ENCODE assay signal across 15 cellular contexts in the genomic region with DNA sequence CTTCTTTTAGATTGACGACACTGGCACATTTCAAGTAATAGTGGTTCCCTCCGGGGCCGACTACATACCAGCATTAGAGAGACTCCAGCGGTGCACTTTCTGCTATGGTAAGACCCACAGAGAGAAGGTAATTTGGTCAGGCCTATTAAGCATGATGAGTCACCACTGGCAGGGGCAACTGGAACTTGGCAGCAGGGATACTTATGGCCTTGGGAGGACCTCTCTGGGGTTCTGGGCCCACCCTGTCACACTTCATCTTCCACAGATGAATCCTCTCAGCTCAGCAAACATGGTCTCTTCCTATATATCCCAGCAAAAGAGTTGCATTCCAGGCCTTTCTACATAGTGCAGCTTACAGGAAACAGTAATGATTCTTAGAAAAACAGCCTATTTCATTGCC.
DNase-seq lines count a peak whose midpoint lies in the region; ATAC-seq, FAIRE-seq and TF ChIP-seq lines count a peak whose summit lies in the region.
"Had no signal": no experiment of that assay in that cellular context is flagged by ENCODE, and none has a peak within 500 bp of the region (broad histone marks: within the 10 kb centered on the region; RNA-seq: fewer than 3 reads in every experiment).

No MANE protein-coding gene starts in this region.

- H3K4me1 Mint-ChIP-seq in activated T-helper 2 cell treated with anti-CD3 and anti-CD28 coated beads, Interferon-gamma antibody, Interleukin-2, Interleukin-4, amounts not matched to agents 10 μg/mL and 5 μg/mL and 100 μg/mL, durations not matched to agents 14 hours and 24 hours and 36 hours (ENCODE audit: low read depth): no peaks in the 10 kb centered on the region
- H3K4me1 Mint-ChIP-seq: memory B cell had no signal

- CTCF ChIA-PET in GM10248 (lab: Yijun Ruan, JAX): interaction anchor here (1.2 to 1.8 kb wide), 2 partner anchors 10 to 12 kb away, joined by 3 to 4 read pairs; no protein-coding TSS in a partner anchor

- peaks cover 4% of the 10 kb centered on the region for H3K36me3 Mint-ChIP-seq in activated T-helper 2 cell treated with anti-CD3 and anti-CD28 coated beads, Interferon-gamma antibody, Interleukin-2, Interleukin-4, amounts not matched to agents 10 μg/mL and 5 μg/mL and 100 μg/mL, durations not matched to agents 14 hours and 24 hours and 36 hours (ENCODE audit: low read depth)
- H3K36me3 Mint-ChIP-seq in activated naive CD4-positive, alpha-beta T cell treated with anti-CD3 and anti-CD28 coated beads, Interleukin-2, amount 50 U/mL, for 72 hours: no peaks in the 10 kb centered on the region

- H3K27ac Mint-ChIP-seq in activated T-helper 2 cell treated with anti-CD3 and anti-CD28 coated beads, Interferon-gamma antibody, Interleukin-2, Interleukin-4, amounts not matched to agents 10 μg/mL and 5 μg/mL and 100 μg/mL, durations not matched to agents 14 hours and 24 hours and 36 hours: no peak overlapping the region
- H3K27ac Mint-ChIP-seq in activated naive CD4-positive, alpha-beta T cell treated with anti-CD3 and anti-CD28 coated beads, Interleukin-2, amount 50 U/mL, for 72 hours: no peak overlapping the region
- H3K27ac Mint-ChIP-seq: CD4-positive, CD25-positive, alpha-beta regulatory T cell; memory B cell had no signal

- H3K36me3 ChIP-seq in bronchial epithelial cell (ENCODE audit: control insufficient read depth, insufficient read depth, low read length): no peaks in the 10 kb centered on the region
- H3K36me3 ChIP-seq: HAP-1 had no signal

- H3K4me3 ChIP-seq in AG09309 (ENCODE audit: control insufficient read depth, low read depth, low read length) (no peak overlapping the region), bronchial epithelial cell (ENCODE audit: low read depth, low read length) (no peak overlapping the region)
- H3K4me3 ChIP-seq: HAP-1, right lobe of liver had no signal

- intact Hi-C loops in activated T-helper 2 cell treated with anti-CD3 and anti-CD28 coated beads, Interferon-gamma antibody, Interleukin-2, Interleukin-4, amounts not matched to agents 10 μg/mL and 5 μg/mL and 100 μg/mL, durations not matched to agents 14 hours and 24 hours and 36 hours (cut with micrococcal nuclease): no loop called here

- H3K9me3 Mint-ChIP-seq in activated T-helper 2 cell treated with anti-CD3 and anti-CD28 coated beads, Interferon-gamma antibody, Interleukin-2, Interleukin-4, amounts not matched to agents 10 μg/mL and 5 μg/mL and 100 μg/mL, durations not matched to agents 14 hours and 24 hours and 36 hours: no peaks in the 10 kb centered on the region
- no peaks in the 10 kb centered on the region for H3K9me3 Mint-ChIP-seq in activated naive CD4-positive, alpha-beta T cell treated with anti-CD3 and anti-CD28 coated beads, Interleukin-2, amount 50 U/mL, for 72 hours
- H3K9me3 Mint-ChIP-seq: memory B cell had no signal

- FAIRE-seq in bronchial epithelial cell (lab: Jason Lieb, UNC): no peak

- H3K27me3 Mint-ChIP-seq in activated T-helper 2 cell treated with anti-CD3 and anti-CD28 coated beads, Interferon-gamma antibody, Interleukin-2, Interleukin-4, amounts not matched to agents 10 μg/mL and 5 μg/mL and 100 μg/mL, durations not matched to agents 14 hours and 24 hours and 36 hours (ENCODE audit: low read depth): no peaks in the 10 kb centered on the region
- H3K27me3 Mint-ChIP-seq: CD4-positive, CD25-positive, alpha-beta regulatory T cell; memory B cell had no signal

- TF ChIP-seq CTCF in AG09309 (IDR thresholded peaks at IDR 0.05; ENCODE audit: control insufficient read depth, insufficient read depth, low read depth, low read length, missing control alignments) (no peak), bronchial epithelial cell (IDR thresholded peaks at IDR 0.05; ENCODE audit: insufficient read depth, low read length, severe bottlenecking) (no peak), GM10248 (IDR thresholded peaks at IDR 0.05; ENCODE audit: control extremely low read depth, extremely low read depth, low read depth, missing control alignments) (no peak)

- DNase-seq in AG09309 (ENCODE audit: low read depth) (peak; percentile 33), LHCN-M2 (ENCODE audit: low read depth) (peak; percentile 35), bronchial epithelial cell (ENCODE audit: low read depth) (peak; percentile 6), lung microvascular endothelial cell (ENCODE audit: low read depth in 2 of 2) (peak; percentile 10 to 33), SHP77 (lab: John Stamatoyannopoulos, UW) (no peak), GM10248 (ENCODE audit: extremely low spot score) (no peak)
- DNase-seq in activated T-helper 2 cell treated with anti-CD3 and anti-CD28 coated beads, Interferon-gamma antibody, Interleukin-2, Interleukin-4, amounts not matched to agents 10 μg/mL and 5 μg/mL and 100 μg/mL, durations not matched to agents 14 hours and 24 hours and 36 hours (ENCODE audit: low spot score): no peak
- DNase-seq in activated naive CD4-positive, alpha-beta T cell treated with anti-CD3 and anti-CD28 coated beads, Interleukin-2, amount 50 U/mL, for 72 hours (ENCODE audit: low spot score in 2 of 2): no peak
- DNase-seq: CD4-positive, CD25-positive, alpha-beta regulatory T cell; cerebellar nuclear complex; head of caudate nucleus; NCI-H2171 treated with DMSO at 0.1 percent for 48 hours; right lobe of liver had no signal

- POLR2A ChIA-PET in GM10248 (lab: Yijun Ruan, JAX): no interaction called here

- no peaks in the 10 kb centered on the region for H3K27me3 ChIP-seq in bronchial epithelial cell (ENCODE audit: control insufficient read depth, insufficient read depth, low read length)
- H3K27me3 ChIP-seq: right lobe of liver had no signal

- ATAC-seq in activated naive CD4-positive, alpha-beta T cell treated with anti-CD3 and anti-CD28 coated beads, Interleukin-2, amount 50 U/mL, for 72 hours: no peak
- ATAC-seq: right lobe of liver had no signal

- H3K4me3 Mint-ChIP-seq in activated T-helper 2 cell treated with anti-CD3 and anti-CD28 coated beads, Interferon-gamma antibody, Interleukin-2, Interleukin-4, amounts not matched to agents 10 μg/mL and 5 μg/mL and 100 μg/mL, durations not matched to agents 14 hours and 24 hours and 36 hours (ENCODE audit: low read depth): no peak overlapping the region
- H3K4me3 Mint-ChIP-seq: CD4-positive, CD25-positive, alpha-beta regulatory T cell; memory B cell had no signal

Comparison
In these comparisons a context has a peak if more than half of its experiments do, and no peak if none do; other contexts are left out.
1. DNase-seq: peak in AG09309 (single experiment), LHCN-M2 (single experiment), bronchial epithelial cell (single experiment) and lung microvascular endothelial cell (2 of 2); none in activated T-helper 2 cell treated with anti-CD3 and anti-CD28 coated beads, Interferon-gamma antibody, Interleukin-2, Interleukin-4, amounts not matched to agents 10 μg/mL and 5 μg/mL and 100 μg/mL, durations not matched to agents 14 hours and 24 hours and 36 hours (single experiment), SHP77 (0 of 2), GM10248 (single experiment) and activated naive CD4-positive, alpha-beta T cell treated with anti-CD3 and anti-CD28 coated beads, Interleukin-2, amount 50 U/mL, for 72 hours (0 of 2).